24 cellular contexts compared by ENCODE assay signal in the genomic region with DNA sequence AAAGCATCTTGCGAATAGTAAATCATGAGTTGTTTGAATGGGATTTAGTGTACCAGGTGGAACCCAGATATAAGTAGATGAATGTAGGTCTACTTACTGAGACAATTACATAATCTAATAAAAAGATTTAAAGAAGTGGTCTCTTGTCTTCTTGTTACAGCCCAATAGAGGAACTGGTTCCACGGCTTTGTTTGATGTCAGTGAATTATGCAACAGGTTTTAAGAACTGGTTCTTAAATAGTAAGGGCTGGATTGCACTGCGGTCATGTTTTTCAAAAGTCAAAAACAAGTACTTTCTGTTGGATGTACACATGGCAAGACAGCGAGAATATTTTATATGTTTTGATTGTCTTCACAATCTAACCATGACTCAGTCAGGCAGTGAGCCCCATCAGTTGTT. TPM values are rescaled to one million over a fixed set of nuclear protein-coding genes. Genes with fewer than 3 reads are reported as not detected.
A peak's percentile ranks its signal among the peaks of the same experiment; 100 is the strongest.
DNase-seq lines count a peak whose midpoint lies in the region; ATAC-seq and TF ChIP-seq lines count a peak whose summit lies in the region.
"Had no signal": no experiment of that assay in that cellular context is flagged by ENCODE, and none has a peak within 500 bp of the region (broad histone marks: within the 10 kb centered on the region; RNA-seq: fewer than 3 reads in every experiment).

No MANE protein-coding gene starts in this region.

- H3K27me3 Mint-ChIP-seq in GM23338 (ENCODE audit: insufficient read depth, low read depth, poor library complexity) = no peaks in the 10 kb centered on the region

- H2AFZ ChIP-seq in GM23338 = no peak overlapping the region

- H3K4me1 ChIP-seq in left ventricle myocardium inferior (no peaks in the 10 kb centered on the region), GM23338 (ENCODE audit: insufficient read depth) (no peaks in the 10 kb centered on the region), right lobe of liver (no peaks in the 10 kb centered on the region)
- H3K4me1 ChIP-seq: ascending aorta, BLaER1, pancreas, Peyer's patch, thyroid gland had no signal

- no peaks in the 10 kb centered on the region for H3K9me3 ChIP-seq in left ventricle myocardium inferior (replicated peaks)
- no peaks in the 10 kb centered on the region for H3K9me3 ChIP-seq in right lobe of liver
- H3K9me3 ChIP-seq: ascending aorta, pancreas, Peyer's patch, SK-N-SH, spleen, thyroid gland had no signal

- no peak overlapping the region for H3K4me2 ChIP-seq in GM23338
- H3K4me2 ChIP-seq: BLaER1, SK-N-SH had no signal

- H3K36me3 Mint-ChIP-seq in GM23338 (ENCODE audit: low read depth) = no peaks in the 10 kb centered on the region
- H3K36me3 Mint-ChIP-seq: activated naive CD4-positive, alpha-beta T cell treated with anti-CD3 and anti-CD28 coated beads, Interleukin-2, amount 10 ng/mL, durations not matched to agents 7 days and 5 days had no signal

- no peak for TF ChIP-seq POLR2A in right lobe of liver (IDR thresholded peaks at IDR 0.05)

- H3K9me3 Mint-ChIP-seq in GM23338 = no peaks in the 10 kb centered on the region
- H3K9me3 Mint-ChIP-seq: activated naive CD4-positive, alpha-beta T cell treated with anti-CD3 and anti-CD28 coated beads, Interleukin-2, amount 10 ng/mL, durations not matched to agents 7 days and 5 days; endodermal cell had no signal

- H3K79me2 ChIP-seq in GM23338 (replicated peaks; ENCODE audit: insufficient read depth) = no peaks in the 10 kb centered on the region

- TF ChIP-seq CTCF in left ventricle myocardium inferior (IDR thresholded peaks at IDR 0.05; ENCODE audit: borderline replicate concordance) (no peak), GM23338 (conservative IDR thresholded peaks at IDR 0.05; ENCODE audit: low read depth in 2 of 2) (no peak), right lobe of liver (IDR thresholded peaks at IDR 0.05) (no peak)

- H3K27ac Mint-ChIP-seq in GM23338 = no peak overlapping the region
- H3K27ac Mint-ChIP-seq: activated naive CD4-positive, alpha-beta T cell treated with anti-CD3 and anti-CD28 coated beads, Interleukin-2, amount 10 ng/mL, durations not matched to agents 7 days and 5 days; endodermal cell had no signal

- H3K27me3 ChIP-seq in left ventricle myocardium inferior (ENCODE audit: low read depth) (peaks cover 21% of the 10 kb centered on the region), GM23338 (ENCODE audit: insufficient read depth) (no peaks in the 10 kb centered on the region), right lobe of liver (no peaks in the 10 kb centered on the region)
- H3K27me3 ChIP-seq: ascending aorta, BLaER1, pancreas, Peyer's patch, thyroid gland had no signal

- H3K4me3 Mint-ChIP-seq in GM23338 = no peak overlapping the region
- H3K4me3 Mint-ChIP-seq: activated naive CD4-positive, alpha-beta T cell treated with anti-CD3 and anti-CD28 coated beads, Interleukin-2, amount 10 ng/mL, durations not matched to agents 7 days and 5 days; endodermal cell had no signal

- H3F3A ChIP-seq in GM23338 (replicated peaks; ENCODE audit: low read depth) = no peaks in the 10 kb centered on the region

- H3K27ac ChIP-seq in left ventricle myocardium inferior (replicated peaks) = no peak overlapping the region
- H3K27ac ChIP-seq in GM23338 (ENCODE audit: low read depth) = no peak overlapping the region
- no peak overlapping the region for H3K27ac ChIP-seq in right lobe of liver
- H3K27ac ChIP-seq: ascending aorta, BLaER1, pancreas, Peyer's patch, spleen, thyroid gland had no signal

- H3K4me1 Mint-ChIP-seq in GM23338 = peaks cover 3% of the 10 kb centered on the region; the same call in 2 of the 3 replicates
- H3K4me1 Mint-ChIP-seq: activated naive CD4-positive, alpha-beta T cell treated with anti-CD3 and anti-CD28 coated beads, Interleukin-2, amount 10 ng/mL, durations not matched to agents 7 days and 5 days; endodermal cell had no signal

- H3K9me2 ChIP-seq in GM23338 (ENCODE audit: insufficient read depth) = no peaks in the 10 kb centered on the region
- H3K9me2 ChIP-seq: SK-N-SH had no signal

- H3K4me3 ChIP-seq in left ventricle myocardium inferior = no peak overlapping the region
- no peak overlapping the region for H3K4me3 ChIP-seq in GM23338
- no peak overlapping the region for H3K4me3 ChIP-seq in right lobe of liver
- H3K4me3 ChIP-seq: ascending aorta, BLaER1, pancreas, Peyer's patch, spleen, thyroid gland had no signal

- peak; percentile 17 for DNase-seq in NCI-H82 (lab: John Stamatoyannopoulos, UW)
- DNase-seq in NCI-H82 treated with DMSO at 0.1 percent for 48 hours (lab: John Stamatoyannopoulos, UW; ENCODE audit: unreplicated experiment) = no peak
- peak; percentile 60 for DNase-seq in SKM-1 (lab: John Stamatoyannopoulos, UW; ENCODE audit: unreplicated experiment)
- peak; percentile 24 for DNase-seq in medulla oblongata (ENCODE audit: extremely low spot score)
- no peak for DNase-seq in left ventricle myocardium inferior
- DNase-seq in GM23338 (ENCODE audit: low spot score) = no peak
- DNase-seq in HUDEP-2 (lab: John Stamatoyannopoulos, UW; ENCODE audit: unreplicated experiment in 76 of 76) = no peak
- DNase-seq in right lobe of liver = no peak
- DNase-seq: 8988T; activated CD4-positive, alpha-beta T cell treated with anti-CD3 and anti-CD28 coated beads, Interleukin-2, amount 50 U/mL, for 4 hours; activated naive CD4-positive, alpha-beta T cell treated with anti-CD3 and anti-CD28 coated beads, Interleukin-2, amount 10 ng/mL, durations not matched to agents 7 days and 5 days; activated T-cell treated with anti-CD3 and anti-CD28 coated beads, Interleukin-2, amount 50 U/mL, for 1 hour; DMS153; endodermal cell; left ventricle myocardium superior; NCI-H1930; NCI-H446 treated with DMSO at 0.1 percent for 48 hours; pancreas; Peyer's patch; SK-N-SH; spleen; thyroid gland had no signal

- intact Hi-C loops in left ventricle myocardium inferior (cut with micrococcal nuclease) = no loop called here
- intact Hi-C loops in right lobe of liver (cut with DNase I) = loop anchor here in 1 of 2 donors (10.0 kb wide), 1 partner anchor 119 kb away; no protein-coding TSS in a partner anchor

- H3K36me3 ChIP-seq in left ventricle myocardium inferior = no peaks in the 10 kb centered on the region
- no peaks in the 10 kb centered on the region for H3K36me3 ChIP-seq in GM23338 (ENCODE audit: insufficient read depth)
- no peaks in the 10 kb centered on the region for H3K36me3 ChIP-seq in right lobe of liver
- H3K36me3 ChIP-seq: ascending aorta, BLaER1, pancreas, Peyer's patch, spleen, thyroid gland had no signal

- H4K20me1 ChIP-seq in GM23338 (replicated peaks; ENCODE audit: insufficient read depth) = no peaks in the 10 kb centered on the region
- H4K20me1 ChIP-seq: BLaER1 had no signal

- ATAC-seq in GM23338 (no peak), right lobe of liver (no peak)
- ATAC-seq: left ventricle myocardium superior had no signal

- WGBS in right lobe of liver (ENCODE audit: insufficient coverage, low coverage, low lambda C conversion rate, missing lambda C conversion rate) = 67% methylated on average over 4 of the region's 4 CpGs

TF ChIP-seq in GM23338, 12 proteins besides CTCF, POLR2A, EP300 and RAD21 (continues in another document):
- no peak for TF ChIP-seq NANOG (IDR thresholded peaks at IDR 0.05; ENCODE audit: borderline replicate concordance)

RNA-seq across cellular contexts. Expression of a gene that starts 15.4 kb away (rescaled TPM):
- total RNA-seq in left ventricle myocardium inferior (0.25 TPM), right lobe of liver (under 1 TPM in 1 of 6 experiments, not detected in 5; 0.06 TPM)
- 0.08 and 0.24 TPM in 2 replicates for total RNA-seq in GM23338 (2014; rRNA removed; shearing (Covaris generic))
- 0.03 and 0.05 TPM in 2 replicates for polyA plus RNA-seq in GM23338 (2016; fragmentation: Nextera tagmentation; extraction: Ambion mirVana)
- total RNA-seq: ascending aorta, endodermal cell had no signal
- polyA plus RNA-seq: SK-N-SH had no signal

Comparison
In these comparisons a context has a peak if more than half of its experiments do, and no peak if none do; other contexts are left out.
1. DNase-seq: peak in NCI-H82 (single experiment), SKM-1 (single experiment) and medulla oblongata (single experiment); none in NCI-H82 treated with DMSO at 0.1 percent for 48 hours (single experiment), left ventricle myocardium inferior (single experiment), GM23338 (single experiment), HUDEP-2 (0 of 76) and right lobe of liver (0 of 3).